14 cellular contexts compared by ENCODE assay signal in genomic region chr15:23866832-23867231, GRCh38.
A peak's percentile ranks its signal among the peaks of the same experiment; 100 is the strongest.
DNase-seq lines count a peak whose midpoint lies in the region; ATAC-seq and TF ChIP-seq lines count a peak whose summit lies in the region.
"Had no signal": no experiment of that assay in that cellular context is flagged by ENCODE, and none has a peak within 500 bp of the region (broad histone marks: within the 10 kb centered on the region; RNA-seq: fewer than 3 reads in every experiment).

No MANE protein-coding gene starts in this region.

- H3K27ac Mint-ChIP-seq in nephron = no peak overlapping the region
- H3K27ac Mint-ChIP-seq in activated T-cell treated with anti-CD3 and anti-CD28 coated beads, Interleukin-2, amount 50 U/mL, for 72 hours = no peak overlapping the region
- H3K27ac Mint-ChIP-seq: activated naive CD4-positive, alpha-beta T cell treated with anti-CD3 and anti-CD28 coated beads, Interleukin-2, amount 50 U/mL, for 24 hours; nephron progenitor cell had no signal

- H3F3A ChIP-seq in MM.1S (ENCODE audit: insufficient read depth, low read length) = no peaks in the 10 kb centered on the region

- H3K27me3 ChIP-seq in DND-41 (ENCODE audit: insufficient read depth, low read length, poor library complexity) = no peaks in the 10 kb centered on the region
- H3K27me3 ChIP-seq in MM.1S (replicated peaks; ENCODE audit: insufficient read depth, low read length) = no peaks in the 10 kb centered on the region
- H3K27me3 ChIP-seq in WERI-Rb-1 (ENCODE audit: insufficient read depth, low read depth, severe bottlenecking) = peaks cover 6% of the 10 kb centered on the region

- no peak overlapping the region for H2AFZ ChIP-seq in DND-41 (ENCODE audit: low read depth, low read length)
- no peak overlapping the region for H2AFZ ChIP-seq in MM.1S (ENCODE audit: low read length)

- H3K4me1 ChIP-seq in DND-41 (ENCODE audit: insufficient read depth, low read length) (no peaks in the 10 kb centered on the region), MM.1S (ENCODE audit: low read length) (no peaks in the 10 kb centered on the region)

- no peaks in the 10 kb centered on the region for H3K36me3 ChIP-seq in DND-41 (ENCODE audit: insufficient read depth, low read length)
- no peaks in the 10 kb centered on the region for H3K36me3 ChIP-seq in MM.1S (replicated peaks; ENCODE audit: insufficient read depth, low read length)
- no peaks in the 10 kb centered on the region for H3K36me3 ChIP-seq in WERI-Rb-1
- H3K36me3 ChIP-seq: thoracic aorta had no signal

- no peaks in the 10 kb centered on the region for H3K36me3 Mint-ChIP-seq in nephron (ENCODE audit: low read depth)
- H3K36me3 Mint-ChIP-seq in activated T-cell treated with anti-CD3 and anti-CD28 coated beads, Interleukin-2, amount 50 U/mL, for 72 hours (ENCODE audit: insufficient read depth in 2 of 2) = no peaks in the 10 kb centered on the region
- H3K36me3 Mint-ChIP-seq: IgD-negative memory B cell had no signal

- no peak overlapping the region for H3K9ac ChIP-seq in DND-41 (ENCODE audit: low read depth, low read length)
- H3K9ac ChIP-seq in MM.1S (ENCODE audit: low read length) = no peak overlapping the region

- no peaks in the 10 kb centered on the region for H3K27me3 Mint-ChIP-seq in nephron (ENCODE audit: low read depth)
- H3K27me3 Mint-ChIP-seq in activated T-cell treated with anti-CD3 and anti-CD28 coated beads, Interleukin-2, amount 50 U/mL, for 72 hours (ENCODE audit: low read depth) = no peaks in the 10 kb centered on the region
- H3K27me3 Mint-ChIP-seq: IgD-negative memory B cell had no signal

- no peak overlapping the region for H3K4me3 ChIP-seq in DND-41 (ENCODE audit: low read depth in 1 of 2, low read length in 2 of 2)
- H3K4me3 ChIP-seq in MM.1S (ENCODE audit: low read length) = no peak overlapping the region
- no peak overlapping the region for H3K4me3 ChIP-seq in WERI-Rb-1 (ENCODE audit: low read depth, low read length)
- H3K4me3 ChIP-seq: thoracic aorta had no signal

- H3K4me3 Mint-ChIP-seq in nephron = no peak overlapping the region
- no peak overlapping the region for H3K4me3 Mint-ChIP-seq in activated T-cell treated with anti-CD3 and anti-CD28 coated beads, Interleukin-2, amount 50 U/mL, for 72 hours
- H3K4me3 Mint-ChIP-seq: activated naive CD4-positive, alpha-beta T cell treated with anti-CD3 and anti-CD28 coated beads, Interleukin-2, amount 50 U/mL, for 24 hours; IgD-negative memory B cell; nephron progenitor cell had no signal

- H3K9me3 Mint-ChIP-seq in nephron = no peaks in the 10 kb centered on the region
- peaks cover 3 to 6% of the 10 kb centered on the region in 2 donors for H3K9me3 Mint-ChIP-seq in activated T-cell treated with anti-CD3 and anti-CD28 coated beads, Interleukin-2, amount 50 U/mL, for 72 hours
- H3K9me3 Mint-ChIP-seq: activated naive CD4-positive, alpha-beta T cell treated with anti-CD3 and anti-CD28 coated beads, Interleukin-2, amount 50 U/mL, for 24 hours had no signal

- H4K20me1 ChIP-seq in DND-41 (ENCODE audit: insufficient read depth, low read length) (no peaks in the 10 kb centered on the region), MM.1S (ENCODE audit: insufficient read depth, low read length) (no peaks in the 10 kb centered on the region)

- no peaks in the 10 kb centered on the region for H3K9me3 ChIP-seq in DND-41 (ENCODE audit: insufficient read depth, low read length, severe bottlenecking)
- H3K9me3 ChIP-seq in MM.1S (replicated peaks; ENCODE audit: insufficient read depth, low read length) = no peaks in the 10 kb centered on the region
- H3K9me3 ChIP-seq in WERI-Rb-1 (ENCODE audit: severe bottlenecking) = no peaks in the 10 kb centered on the region
- H3K9me3 ChIP-seq: thoracic aorta had no signal

- no peaks in the 10 kb centered on the region for H3K9me2 ChIP-seq in MM.1S (replicated peaks; ENCODE audit: insufficient read depth, low read length)

- H3K27ac ChIP-seq in DND-41 (ENCODE audit: low read length) (no peak overlapping the region), MM.1S (ENCODE audit: low read length) (no peak overlapping the region), WERI-Rb-1 (no peak overlapping the region)
- H3K27ac ChIP-seq: thoracic aorta had no signal

- H3K79me2 ChIP-seq in DND-41 (ENCODE audit: insufficient read depth, low read length) (no peaks in the 10 kb centered on the region), MM.1S (ENCODE audit: low read length) (no peaks in the 10 kb centered on the region)

- H3K4me1 Mint-ChIP-seq in nephron = peaks cover 14% of the 10 kb centered on the region
- H3K4me1 Mint-ChIP-seq in activated T-cell treated with anti-CD3 and anti-CD28 coated beads, Interleukin-2, amount 50 U/mL, for 72 hours (ENCODE audit: low read depth) = no peaks in the 10 kb centered on the region
- H3K4me1 Mint-ChIP-seq: activated naive CD4-positive, alpha-beta T cell treated with anti-CD3 and anti-CD28 coated beads, Interleukin-2, amount 50 U/mL, for 24 hours; IgD-negative memory B cell had no signal

- H3K4me2 ChIP-seq in DND-41 (ENCODE audit: insufficient read depth, low read length) (no peak overlapping the region), MM.1S (ENCODE audit: low read depth, low read length) (no peak overlapping the region)

- ATAC-seq in DND-41 (ENCODE audit: insufficient read depth, low read depth) (no peak), GM19328 (IDR thresholded peaks at IDR 0.05; ENCODE audit: unreplicated experiment) (no peak), HG03457 (IDR thresholded peaks at IDR 0.05; ENCODE audit: unreplicated experiment) (no peak)
- ATAC-seq in activated T-cell treated with anti-CD3 and anti-CD28 coated beads, Interleukin-2, amount 50 U/mL, for 72 hours (replicated peaks in 1 of 2) = no peak

- DNase-seq in DND-41 = peak; percentile 6
- DNase-seq in MM.1S = peak; percentile 65
- DNase-seq in WERI-Rb-1 = peak; percentile 18
- DNase-seq in GOT3 (lab: John Stamatoyannopoulos, UW) = no peak
- no peak for DNase-seq in activated T-cell treated with anti-CD3 and anti-CD28 coated beads, Interleukin-2, amount 50 U/mL, for 72 hours
- DNase-seq: activated CD4-positive, alpha-beta T cell treated with anti-CD3 and anti-CD28 coated beads for 4 hours; nephron progenitor cell; stimulated activated CD4-positive, alpha-beta T cell treated with anti-CD3 and anti-CD28 coated beads, Interleukin-4, amount 100 ng/mL, for 24 hours had no signal

- TF ChIP-seq CTCF in DND-41 (IDR thresholded peaks at IDR 0.05; ENCODE audit: borderline replicate concordance, extremely low read depth, low read length, poor library complexity, severe bottlenecking) (peak; percentile 61), MM.1S (IDR thresholded peaks at IDR 0.05; ENCODE audit: low read length) (peak; percentile 69), WERI-Rb-1 (IDR thresholded peaks at IDR 0.05; ENCODE audit: low read depth, low read length) (0 out of 2 replicates have a peak, but pooled peaks have one; percentile 30), nephron (IDR thresholded peaks at IDR 0.05; ENCODE audit: unreplicated experiment in 3 of 3) (peak; percentile 32 to 46 (median 37))

Comparison
In these comparisons a context has a peak if more than half of its experiments do, and no peak if none do; other contexts are left out.
1. DNase-seq: peak in DND-41 (single experiment), MM.1S (single experiment) and WERI-Rb-1 (single experiment); none in GOT3 (single experiment) and activated T-cell treated with anti-CD3 and anti-CD28 coated beads, Interleukin-2, amount 50 U/mL, for 72 hours (0 of 2).
2. Peak in every context shown above with its lines, with median percentiles within 50 percentile points of each other: CTCF ChIP-seq.